In genomic region chr10:59361659-59362183, GRCh38 we compare ENCODE assay signal across 8 cellular contexts. TPM values are rescaled to one million over a fixed set of nuclear protein-coding genes. Genes with fewer than 3 reads are reported as not detected.
A peak's percentile ranks its signal among the peaks of the same experiment; 100 is the strongest.
DNase-seq lines count a peak whose midpoint lies in the region; ATAC-seq lines count a peak whose summit lies in the region.

No MANE protein-coding gene starts in this region.

- H3K36me3 ChIP-seq in HUES6 (ENCODE audit: control insufficient read depth, insufficient read depth, low read length), result no peaks in the 10 kb centered on the region

- H3K4me1 Mint-ChIP-seq in activated T-helper 17 cell treated with anti-CD3 and anti-CD28 coated beads, Interleukin-2, amount 50 U/mL, for 72 hours, result no peaks in the 10 kb centered on the region
- peaks cover 15% of the 10 kb centered on the region for H3K4me1 Mint-ChIP-seq in stimulated activated naive CD8-positive, alpha-beta T cell treated with anti-CD3 and anti-CD28 coated beads, Interleukin-15, amount 100 ng/mL, for 72 hours

- H3K9ac ChIP-seq in HUES6 (ENCODE audit: low read length), result peak overlapping the region; percentile 57

- peaks cover 16% of the 10 kb centered on the region for H3K27me3 Mint-ChIP-seq in activated T-helper 17 cell treated with anti-CD3 and anti-CD28 coated beads, Interleukin-2, amount 50 U/mL, for 72 hours
- peaks cover 51% of the 10 kb centered on the region for H3K27me3 Mint-ChIP-seq in stimulated activated naive CD8-positive, alpha-beta T cell treated with anti-CD3 and anti-CD28 coated beads, Interleukin-15, amount 100 ng/mL, for 72 hours

- H3K9me3 Mint-ChIP-seq in activated T-helper 17 cell treated with anti-CD3 and anti-CD28 coated beads, Interleukin-2, amount 50 U/mL, for 72 hours, result no peaks in the 10 kb centered on the region
- peaks cover 0 to 4% of the 10 kb centered on the region in 2 donors for H3K9me3 Mint-ChIP-seq in stimulated activated naive CD8-positive, alpha-beta T cell treated with anti-CD3 and anti-CD28 coated beads, Interleukin-15, amount 100 ng/mL, for 72 hours

- ATAC-seq in activated T-helper 17 cell treated with anti-CD3 and anti-CD28 coated beads, Interleukin-2, amount 50 U/mL, for 72 hours (replicated peaks), result peak; percentile 79
- ATAC-seq in stimulated activated naive CD8-positive, alpha-beta T cell treated with anti-CD3 and anti-CD28 coated beads, Interleukin-15, amount 100 ng/mL, for 72 hours, result peak; percentile 58
- no peak for ATAC-seq in HG03460 (IDR thresholded peaks at IDR 0.05; ENCODE audit: unreplicated experiment)

- DNase-seq in stimulated activated naive CD8-positive, alpha-beta T cell treated with anti-CD3 and anti-CD28 coated beads, Interleukin-15, amount 100 ng/mL, for 72 hours, result no peak
- no peak for DNase-seq in GM19240 (ENCODE audit: insufficient read length, low spot score)
- DNase-seq in GM19238 (ENCODE audit: insufficient read length, low spot score), result no peak
- DNase-seq in DMS153 treated with DMSO at 0.1 percent for 48 hours (lab: John Stamatoyannopoulos, UW; ENCODE audit: unreplicated experiment), result no peak

- H3K36me3 Mint-ChIP-seq in activated T-helper 17 cell treated with anti-CD3 and anti-CD28 coated beads, Interleukin-2, amount 50 U/mL, for 72 hours (ENCODE audit: low read depth), result no peaks in the 10 kb centered on the region

- H3K4me3 Mint-ChIP-seq in activated T-helper 17 cell treated with anti-CD3 and anti-CD28 coated beads, Interleukin-2, amount 50 U/mL, for 72 hours, result peak overlapping the region; percentile 71
- H3K4me3 Mint-ChIP-seq in stimulated activated naive CD8-positive, alpha-beta T cell treated with anti-CD3 and anti-CD28 coated beads, Interleukin-15, amount 100 ng/mL, for 72 hours, result peak overlapping the region; percentile 45 to 61

- H3K4me1 ChIP-seq in HUES6 (ENCODE audit: control insufficient read depth, insufficient read depth, low read length), result peaks cover 7% of the 10 kb centered on the region

- peaks cover 27% of the 10 kb centered on the region for H3K27me3 ChIP-seq in HUES6 (ENCODE audit: control insufficient read depth, insufficient read depth, low read length)

- H3K4me3 ChIP-seq in HUES6 (ENCODE audit: low read depth, low read length) (peak overlapping the region; percentile 68), iPS-18c (ENCODE audit: insufficient read depth, low read depth, low read length) (peak overlapping the region; percentile 59)

- no peak overlapping the region for H3K27ac ChIP-seq in HUES6 (ENCODE audit: low read depth, low read length)

- H3K9me3 ChIP-seq in HUES6 (ENCODE audit: control insufficient read depth, insufficient read depth, low read depth, low read length) (no peaks in the 10 kb centered on the region), iPS-18c (ENCODE audit: control insufficient read depth, insufficient read depth, low read length) (no peaks in the 10 kb centered on the region)

- H3K27ac Mint-ChIP-seq in activated T-helper 17 cell treated with anti-CD3 and anti-CD28 coated beads, Interleukin-2, amount 50 U/mL, for 72 hours, result peak overlapping the region; percentile 38
- peak overlapping the region in 1 of 2 donors; percentile 36 for H3K27ac Mint-ChIP-seq in stimulated activated naive CD8-positive, alpha-beta T cell treated with anti-CD3 and anti-CD28 coated beads, Interleukin-15, amount 100 ng/mL, for 72 hours

RNA-seq across cellular contexts. Expression of gene FAM13C, which starts 0.6 kb away (rescaled TPM):
- 1 to 10 TPM in 1 of 2 donors, not detected in 1; 1.3 TPM for total RNA-seq in activated T-helper 17 cell treated with anti-CD3 and anti-CD28 coated beads, Interleukin-2, amount 50 U/mL, for 72 hours
